ENCODE assay signal across 10 cellular contexts in genomic region chrX:30309139-30309571, GRCh38. TPM values are rescaled to one million over a fixed set of nuclear protein-coding genes. Genes with fewer than 3 reads are reported as not detected.
DNase-seq lines count a peak whose midpoint lies in the region; ATAC-seq and TF ChIP-seq lines count a peak whose summit lies in the region.
"Had no signal": no experiment of that assay in that cellular context is flagged by ENCODE, and none has a peak within 500 bp of the region (broad histone marks: within the 10 kb centered on the region; RNA-seq: fewer than 3 reads in every experiment).

Gene NR0B1, minus strand, starts transcription at chrX:30309390. Its CDS starts 27 bp downstream, at chrX:30309363.

- no peak for ATAC-seq in GM18517 (IDR thresholded peaks at IDR 0.05; ENCODE audit: unreplicated experiment)
- ATAC-seq in GM21528 (IDR thresholded peaks at IDR 0.05; ENCODE audit: low FRiP score, unreplicated experiment), result no peak
- no peak for ATAC-seq in HG02970 (IDR thresholded peaks at IDR 0.05; ENCODE audit: low FRiP score, unreplicated experiment)

- H3K4me3 ChIP-seq in MG63 (peak within 1 kb of the TSS; percentile 22), choroid plexus epithelial cell (ENCODE audit: low read depth, low read length) (peak within 1 kb of the TSS; percentile 5), mesodermal cell (ENCODE audit: extremely low read depth, insufficient read depth, low read length, poor library complexity, severe bottlenecking) (peak within 1 kb of the TSS; percentile 36)

- TF ChIP-seq CTCF in choroid plexus epithelial cell (conservative IDR thresholded peaks at IDR 0.05; ENCODE audit: low read depth, low read length), result no peak

- H3K27ac ChIP-seq in mesodermal cell (ENCODE audit: low read depth, low read length, severe bottlenecking), result no peak within 1 kb of the TSS

- H3K36me3 ChIP-seq in MG63 (no peaks in the 10 kb centered on the region), mesodermal cell (ENCODE audit: control insufficient read depth, insufficient read depth, low read length) (no peaks in the 10 kb centered on the region)

- no peaks in the 10 kb centered on the region for H3K4me1 ChIP-seq in mesodermal cell (ENCODE audit: control insufficient read depth, insufficient read depth, low read length, poor library complexity, severe bottlenecking)

- peak; percentile 11 for DNase-seq in AG08396 (ENCODE audit: low spot score)
- DNase-seq in MG63, result peak; percentile 11
- no peak for DNase-seq in choroid plexus epithelial cell (ENCODE audit: low read depth)
- DNase-seq in stimulated activated CD4-positive, alpha-beta T cell treated with anti-CD3 and anti-CD28 coated beads, Interleukin-1b, Interleukin-23, amount 100 ng/mL, for 48 hours, result no peak
- DNase-seq: activated CD4-positive, alpha-beta T cell treated with anti-CD3 and anti-CD28 coated beads, Interleukin-2, amount 10 ng/mL, durations not matched to agents 24 days and 14 days; NCI-H526 had no signal

- H3K9me3 ChIP-seq in MG63 (no peaks in the 10 kb centered on the region), mesodermal cell (ENCODE audit: control insufficient read depth, low read length) (no peaks in the 10 kb centered on the region)

- 0% methylated on average over 2 of the region's 46 CpGs; no CpG with 5 or more reads in 1 of the 2 experiments for WGBS in mesodermal cell (ENCODE audit: insufficient coverage in 2 of 2), 2 experiments

- H3K27me3 ChIP-seq in MG63, result no peaks in the 10 kb centered on the region

RNA-seq across cellular contexts. Expression of gene NR0B1, which starts in this region (rescaled TPM):
- not detected in 2 replicates for total RNA-seq in MG63 (2014; rRNA removed; shearing (Covaris generic); ENCODE audit: low replicate concordance)
- polyA plus RNA-seq in mesodermal cell (2013, experiment 1 of 2), result 1.5 TPM
- polyA plus RNA-seq in mesodermal cell (2013, experiment 2 of 2), result 1.7 TPM
- total RNA-seq: activated CD4-positive, alpha-beta T cell treated with anti-CD3 and anti-CD28 coated beads, Interleukin-2, amount 10 ng/mL, durations not matched to agents 24 days and 14 days had no signal

Comparison
In these comparisons a context has a peak if more than half of its experiments do, and no peak if none do; other contexts are left out.
1. Peak in DNase-seq and H3K4me3 ChIP-seq in MG63; RNA of the gene not detected or under 1 TPM.